Comparison of ENCODE assay signal across 15 cellular contexts in the genomic region with DNA sequence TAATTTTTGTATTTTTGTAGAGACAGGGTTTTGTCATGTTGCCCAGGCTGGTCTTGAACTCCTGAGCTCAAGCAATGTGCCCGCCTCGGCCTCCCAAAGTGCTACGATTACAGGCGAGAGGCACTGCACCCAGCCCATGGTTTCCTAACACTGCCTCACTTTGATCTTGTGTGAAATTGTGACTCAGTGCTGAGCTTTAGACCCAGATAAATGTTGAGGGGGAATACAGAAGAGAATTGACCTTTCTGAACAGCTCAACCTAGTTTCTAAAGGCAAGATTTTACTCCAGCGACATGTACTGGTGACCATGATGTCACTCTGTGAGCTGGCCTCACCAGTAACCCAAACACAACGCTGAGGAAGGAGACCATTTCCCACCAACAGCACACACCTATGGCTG.
"Had no signal": no experiment of that assay in that cellular context is flagged by ENCODE, and none has a peak within 500 bp of the region (broad histone marks: within the 10 kb centered on the region; RNA-seq: fewer than 3 reads in every experiment).

No MANE protein-coding gene starts in this region.

- H3K4me3 Mint-ChIP-seq: dendritic cell treated with granulocyte-macrophage colony-stimulating factor and Interleukin-4, amounts not matched to agents 40 ng/mL and 50 ng/mL, for 4 days; naive thymus-derived CD8-positive, alpha-beta T cell; T-helper 1 cell treated with Interleukin-12 subunit alpha and Interleukin-12 subunit beta and Interleukin-4 antibody, amounts not matched to agents 30 μg/mL and 1 μg/mL, for 36 hours had no signal

- H3K27me3 ChIP-seq: SJSA1, suprapubic skin, transverse colon had no signal

- DNase-seq: activated CD4-positive, alpha-beta T cell treated with anti-CD3 and anti-CD28 coated beads, Interleukin-2, amount 50 U/mL, for 1 hour; activated effector memory CD4-positive, alpha-beta T cell treated with Interleukin-2 at 50 U/mL for 16 hours; activated naive CD4-positive, alpha-beta T cell treated with anti-CD3 and anti-CD28 coated beads, Interleukin-2, amount 50 U/mL, for 16 hours; effector CD8-positive, alpha-beta T cell; mesenchymal stem cell; naive thymus-derived CD8-positive, alpha-beta T cell; stimulated activated CD4-positive, alpha-beta T cell treated with anti-CD3 and anti-CD28 coated beads, Interleukin-1b, Interleukin-23, amount 100 ng/mL, for 48 hours; stimulated activated CD8-positive, alpha-beta memory T cell treated with anti-CD3 and anti-CD28 coated beads, Interleukin-4, amount 100 ng/mL, for 48 hours; stimulated activated naive CD4-positive, alpha-beta T cell treated with Interleukin-2 at 50 U/mL for 16 hours; transverse colon had no signal

- H3K27ac ChIP-seq: parathyroid adenoma, SJSA1, suprapubic skin had no signal

- H3K9me3 ChIP-seq: SJSA1, suprapubic skin, transverse colon had no signal

- H3K4me1 ChIP-seq: parathyroid adenoma had no signal

- ATAC-seq: naive thymus-derived CD8-positive, alpha-beta T cell had no signal

- H3K27ac Mint-ChIP-seq: dendritic cell treated with granulocyte-macrophage colony-stimulating factor and Interleukin-4, amounts not matched to agents 40 ng/mL and 50 ng/mL, for 4 days; T-helper 1 cell treated with Interleukin-12 subunit alpha and Interleukin-12 subunit beta and Interleukin-4 antibody, amounts not matched to agents 30 μg/mL and 1 μg/mL, for 36 hours had no signal

- H3K4me3 ChIP-seq: SJSA1, suprapubic skin, transverse colon had no signal

- H3K27me3 Mint-ChIP-seq: dendritic cell treated with granulocyte-macrophage colony-stimulating factor and Interleukin-4, amounts not matched to agents 40 ng/mL and 50 ng/mL, for 4 days; naive thymus-derived CD8-positive, alpha-beta T cell had no signal

- H3K36me3 ChIP-seq: transverse colon had no signal

- H3K9ac ChIP-seq: parathyroid adenoma had no signal

- H3K9me3 Mint-ChIP-seq: dendritic cell treated with granulocyte-macrophage colony-stimulating factor and Interleukin-4, amounts not matched to agents 40 ng/mL and 50 ng/mL, for 4 days; naive thymus-derived CD8-positive, alpha-beta T cell; T-helper 1 cell treated with Interleukin-12 subunit alpha and Interleukin-12 subunit beta and Interleukin-4 antibody, amounts not matched to agents 30 μg/mL and 1 μg/mL, for 36 hours had no signal
